In genomic region chr15:64893481-64894394, GRCh38 we compare ENCODE assay signal across 8 cellular contexts. TPM values are rescaled to one million over a fixed set of nuclear protein-coding genes. Genes with fewer than 3 reads are reported as not detected.
DNase-seq lines count a peak whose midpoint lies in the region; ATAC-seq, FAIRE-seq and TF ChIP-seq lines count a peak whose summit lies in the region.

No MANE protein-coding gene starts in this region.

- peak overlapping the region; percentile 95 for H3K27ac Mint-ChIP-seq in activated naive CD8-positive, alpha-beta T cell treated with anti-CD3 and anti-CD28 coated beads, Interleukin-2, amount 10 ng/mL, durations not matched to agents 7 days and 5 days

- H3K4me1 Mint-ChIP-seq in activated naive CD8-positive, alpha-beta T cell treated with anti-CD3 and anti-CD28 coated beads, Interleukin-2, amount 10 ng/mL, durations not matched to agents 7 days and 5 days: peaks cover 53% of the 10 kb centered on the region

- intact Hi-C loops in cardiac septum (cut with DNase I) (no loop called here), pancreas (cut with DNase I) (no loop called here)

- ATAC-seq in HG03439 (IDR thresholded peaks at IDR 0.05; ENCODE audit: unreplicated experiment): peak; percentile 71
- ATAC-seq in SK-N-SH treated with all-trans-retinoic acid at 6 μM for 48 hours: peak; percentile 25; the same call in 2 of the 3 replicates
- ATAC-seq in activated naive CD8-positive, alpha-beta T cell treated with anti-CD3 and anti-CD28 coated beads, Interleukin-2, amount 10 ng/mL, durations not matched to agents 7 days and 5 days (ENCODE audit: low read depth): peak; percentile 80
- peak; percentile 69 to 86 (median 82) for ATAC-seq in pancreas

- H3K36me3 ChIP-seq in pancreas: no peaks in the 10 kb centered on the region
- no peaks in the 10 kb centered on the region for H3K36me3 ChIP-seq in thymus (ENCODE audit: control insufficient read depth, insufficient read depth)

- H3K4me1 ChIP-seq in pancreas (no peaks in the 10 kb centered on the region), thymus (ENCODE audit: control insufficient read depth, insufficient read depth, low read length) (peaks cover 31% of the 10 kb centered on the region)

- H3K4me3 Mint-ChIP-seq in activated naive CD8-positive, alpha-beta T cell treated with anti-CD3 and anti-CD28 coated beads, Interleukin-2, amount 10 ng/mL, durations not matched to agents 7 days and 5 days: peak overlapping the region; percentile 84

- DNase-seq in AG10803 (ENCODE audit: low read depth) (peak; percentile 95), GM19238 (ENCODE audit: insufficient read length, low spot score) (peak; percentile 75), cardiac septum (ENCODE audit: low spot score) (peak; percentile 96), pancreas (peak; percentile 56 to 83 (median 75))
- peak; percentile 96 for DNase-seq in activated naive CD8-positive, alpha-beta T cell treated with anti-CD3 and anti-CD28 coated beads, Interleukin-2, amount 10 ng/mL, durations not matched to agents 7 days and 5 days

- no peaks in the 10 kb centered on the region for H3K27me3 Mint-ChIP-seq in activated naive CD8-positive, alpha-beta T cell treated with anti-CD3 and anti-CD28 coated beads, Interleukin-2, amount 10 ng/mL, durations not matched to agents 7 days and 5 days

- no peak for FAIRE-seq in pancreas (lab: Jason Lieb, UNC)

- WGBS in pancreas, 2 donors: 53% methylated on average over 44 of the region's 44 CpGs
- 8% methylated on average over 44 of the region's 44 CpGs for WGBS in thymus

- H3K27me3 ChIP-seq in pancreas: no peaks in the 10 kb centered on the region
- H3K27me3 ChIP-seq in thymus (ENCODE audit: control insufficient read depth, insufficient read depth): no peaks in the 10 kb centered on the region

- H3K9me3 ChIP-seq in pancreas: no peaks in the 10 kb centered on the region
- H3K9me3 ChIP-seq in thymus (ENCODE audit: control insufficient read depth): no peaks in the 10 kb centered on the region

- H3K36me3 Mint-ChIP-seq in activated naive CD8-positive, alpha-beta T cell treated with anti-CD3 and anti-CD28 coated beads, Interleukin-2, amount 10 ng/mL, durations not matched to agents 7 days and 5 days: peaks cover 5% of the 10 kb centered on the region

- H3K4me3 ChIP-seq in AG10803 (ENCODE audit: low read length) (peak overlapping the region; percentile 9), pancreas (peak overlapping the region in 1 of 4 donors; percentile 4), thymus (ENCODE audit: low read length) (peak overlapping the region; percentile 48)

- H3K27ac ChIP-seq in pancreas (peak overlapping the region in 3 of 4 donors; percentile 42 to 64 (median 57)), thymus (ENCODE audit: low read depth) (peak overlapping the region; percentile 91)

- POLR2A ChIA-PET in activated naive CD8-positive, alpha-beta T cell treated with anti-CD3 and anti-CD28 coated beads, Interleukin-2, amount 10 ng/mL, durations not matched to agents 7 days and 5 days (lab: Charles Lee): interaction anchor here (0.5 to 7.2 kb wide), 25 partner anchors 11 to 513 kb away, joined by 3 to 86 read pairs (median 10); partner anchors contain the start of genes ANKDD1A, PIF1, PLEKHO2 and RNU5B-1

- no peak for TF ChIP-seq CTCF in AG10803 (conservative IDR thresholded peaks at IDR 0.05; ENCODE audit: low read length)
- no peak for TF ChIP-seq CTCF in pancreas (IDR thresholded peaks at IDR 0.05)

- no peaks in the 10 kb centered on the region for H3K9me3 Mint-ChIP-seq in activated naive CD8-positive, alpha-beta T cell treated with anti-CD3 and anti-CD28 coated beads, Interleukin-2, amount 10 ng/mL, durations not matched to agents 7 days and 5 days

TF ChIP-seq in SK-N-SH treated with all-trans-retinoic acid at 6 μM for 48 hours, 23 proteins besides CTCF, POLR2A, EP300 and RAD21:
- TF ChIP-seq ESRRG (CRISPR knock-in tag; IDR thresholded peaks at IDR 0.05): no peak
- TF ChIP-seq SNAI2 (CRISPR knock-in tag; IDR thresholded peaks at IDR 0.05): no peak
- TF ChIP-seq ZFP30 (CRISPR knock-in tag; IDR thresholded peaks at IDR 0.05): no peak
- no peak for TF ChIP-seq OSR1 (CRISPR knock-in tag; IDR thresholded peaks at IDR 0.05)
- TF ChIP-seq ZNF565 (CRISPR knock-in tag; conservative IDR thresholded peaks at IDR 0.05; ENCODE audit: low read depth): no peak
- no peak for TF ChIP-seq CREB5 (CRISPR knock-in tag; IDR thresholded peaks at IDR 0.05; ENCODE audit: low read depth)
- no peak for TF ChIP-seq BACH2 (CRISPR knock-in tag; IDR thresholded peaks at IDR 0.05; ENCODE audit: borderline replicate concordance)
- no peak for TF ChIP-seq GLIS3 (CRISPR knock-in tag; IDR thresholded peaks at IDR 0.05)
- TF ChIP-seq ISL1 (CRISPR knock-in tag; IDR thresholded peaks at IDR 0.05): no peak
- TF ChIP-seq, protein P1, sequence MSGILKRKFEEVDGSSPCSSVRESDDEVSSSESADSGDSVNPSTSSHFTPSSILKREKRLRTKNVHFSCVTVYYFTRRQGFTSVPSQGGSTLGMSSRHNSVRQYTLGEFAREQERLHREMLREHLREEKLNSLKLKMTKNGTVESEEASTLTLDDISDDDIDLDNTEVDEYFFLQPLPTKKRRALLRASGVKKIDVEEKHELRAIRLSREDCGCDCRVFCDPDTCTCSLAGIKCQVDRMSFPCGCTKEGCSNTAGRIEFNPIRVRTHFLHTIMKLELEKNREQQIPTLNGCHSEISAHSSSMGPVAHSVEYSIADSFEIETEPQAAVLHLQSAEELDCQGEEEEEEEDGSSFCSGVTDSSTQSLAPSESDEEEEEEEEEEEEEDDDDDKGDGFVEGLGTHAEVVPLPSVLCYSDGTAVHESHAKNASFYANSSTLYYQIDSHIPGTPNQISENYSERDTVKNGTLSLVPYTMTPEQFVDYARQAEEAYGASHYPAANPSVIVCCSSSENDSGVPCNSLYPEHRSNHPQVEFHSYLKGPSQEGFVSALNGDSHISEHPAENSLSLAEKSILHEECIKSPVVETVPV (CRISPR knock-in tag; IDR thresholded peaks at IDR 0.05): no peak
- TF ChIP-seq ZNF70 (CRISPR knock-in tag; IDR thresholded peaks at IDR 0.05): no peak
- no peak for TF ChIP-seq PPARA (CRISPR knock-in tag; IDR thresholded peaks at IDR 0.05; ENCODE audit: borderline replicate concordance)
- no peak for TF ChIP-seq TCF4 (CRISPR knock-in tag; IDR thresholded peaks at IDR 0.05; ENCODE audit: borderline replicate concordance)
- TF ChIP-seq ARNTL (CRISPR knock-in tag; IDR thresholded peaks at IDR 0.05; ENCODE audit: borderline replicate concordance, low read depth): no peak
- TF ChIP-seq CSDC2 (CRISPR knock-in tag; IDR thresholded peaks at IDR 0.05): no peak
- TF ChIP-seq, protein P2, sequence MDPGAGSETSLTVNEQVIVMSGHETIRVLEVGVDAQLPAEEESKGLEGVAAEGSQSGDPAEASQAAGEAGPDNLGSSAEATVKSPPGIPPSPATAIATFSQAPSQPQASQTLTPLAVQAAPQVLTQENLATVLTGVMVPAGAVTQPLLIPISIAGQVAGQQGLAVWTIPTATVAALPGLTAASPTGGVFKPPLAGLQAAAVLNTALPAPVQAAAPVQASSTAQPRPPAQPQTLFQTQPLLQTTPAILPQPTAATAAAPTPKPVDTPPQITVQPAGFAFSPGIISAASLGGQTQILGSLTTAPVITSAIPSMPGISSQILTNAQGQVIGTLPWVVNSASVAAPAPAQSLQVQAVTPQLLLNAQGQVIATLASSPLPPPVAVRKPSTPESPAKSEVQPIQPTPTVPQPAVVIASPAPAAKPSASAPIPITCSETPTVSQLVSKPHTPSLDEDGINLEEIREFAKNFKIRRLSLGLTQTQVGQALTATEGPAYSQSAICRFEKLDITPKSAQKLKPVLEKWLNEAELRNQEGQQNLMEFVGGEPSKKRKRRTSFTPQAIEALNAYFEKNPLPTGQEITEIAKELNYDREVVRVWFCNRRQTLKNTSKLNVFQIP (CRISPR knock-in tag; IDR thresholded peaks at IDR 0.05; ENCODE audit: borderline replicate concordance, low read depth): no peak
- no peak for TF ChIP-seq ZC3H10 (CRISPR knock-in tag; IDR thresholded peaks at IDR 0.05)
- TF ChIP-seq TOX (CRISPR knock-in tag; IDR thresholded peaks at IDR 0.05; ENCODE audit: borderline replicate concordance): no peak
- TF ChIP-seq RARB (CRISPR knock-in tag; IDR thresholded peaks at IDR 0.05): no peak

RNA-seq across cellular contexts. Expression of gene ANKDD1A, which starts 18.0 kb away (rescaled TPM):
- 10 to 100 TPM; 10.9 to 12.6 TPM for total RNA-seq in activated naive CD8-positive, alpha-beta T cell treated with anti-CD3 and anti-CD28 coated beads, Interleukin-2, amount 10 ng/mL, durations not matched to agents 7 days and 5 days
- 1.4 TPM for total RNA-seq in cardiac septum
- total RNA-seq in pancreas: 1 to 10 TPM; 2.0 to 4.9 (median 3.8) TPM
- polyA plus RNA-seq in pancreas: 1 to 10 TPM; 2.2 to 4.6 TPM
- polyA plus RNA-seq in thymus: 3.6 TPM

RNA-seq across cellular contexts. Expression of gene PLEKHO2, which starts 52.0 kb away (rescaled TPM):
- 10 to 100 TPM; 25.4 to 25.7 TPM for total RNA-seq in activated naive CD8-positive, alpha-beta T cell treated with anti-CD3 and anti-CD28 coated beads, Interleukin-2, amount 10 ng/mL, durations not matched to agents 7 days and 5 days
- total RNA-seq in cardiac septum (10.4 TPM), pancreas (10 to 100 TPM in 1 of 6 donors, 1 to 10 TPM in 5; 1.3 to 13.5 (median 4.4) TPM)
- polyA plus RNA-seq in pancreas (1 to 10 TPM; 5.0 to 7.4 TPM), thymus (18.7 TPM)

Comparison
In these comparisons a context has a peak if more than half of its experiments do, and no peak if none do; other contexts are left out.
1. ATAC-seq: peak in every context shown above with its lines; median percentile 82 in pancreas; 80 in activated naive CD8-positive, alpha-beta T cell treated with anti-CD3 and anti-CD28 coated beads, Interleukin-2, amount 10 ng/mL, durations not matched to agents 7 days and 5 days; 71 in HG03439; 25 in SK-N-SH treated with all-trans-retinoic acid at 6 μM for 48 hours.